Comparison of ENCODE assay signal across 8 cellular contexts in the genomic region with DNA sequence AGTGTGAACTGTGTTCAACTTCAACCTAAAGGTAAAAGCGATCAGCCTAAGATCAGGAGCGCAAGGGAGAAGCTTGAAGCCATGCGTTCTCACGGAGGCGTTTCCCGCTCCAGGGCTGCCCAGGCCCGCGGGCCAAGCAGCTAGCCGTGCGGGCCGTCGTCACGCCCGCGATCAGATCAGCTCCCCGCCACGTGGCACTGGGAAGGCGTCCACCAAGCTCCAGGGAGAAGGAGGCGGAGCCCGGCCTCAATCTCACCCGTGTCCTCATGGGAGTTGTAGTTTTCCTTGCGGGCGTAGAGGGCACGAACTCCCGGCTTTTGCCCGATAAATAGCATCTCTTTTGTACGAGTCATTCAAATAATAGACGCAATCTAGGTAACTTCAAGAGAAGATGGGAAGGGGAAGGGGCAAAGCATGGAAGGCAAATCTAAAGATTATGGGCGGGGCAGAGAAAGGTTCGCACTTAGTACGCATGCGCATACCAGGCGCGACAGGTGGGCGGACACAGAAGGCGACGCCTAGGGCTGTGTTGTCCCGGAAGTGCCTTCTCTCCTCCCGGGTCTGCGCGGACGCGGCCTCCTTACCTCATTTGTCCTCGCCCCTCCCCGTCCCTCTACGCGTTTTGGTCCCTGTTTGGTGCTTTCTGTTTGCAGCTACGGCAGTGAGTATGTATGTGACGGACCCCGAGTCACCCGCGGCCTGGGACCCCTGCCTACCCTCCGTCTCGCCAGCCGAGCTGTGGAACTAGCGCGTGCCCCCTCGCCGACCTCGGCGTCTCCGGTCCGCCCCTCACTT. TPM values are rescaled to one million over a fixed set of nuclear protein-coding genes. Genes with fewer than 3 reads are reported as not detected.
A peak's percentile ranks its signal among the peaks of the same experiment; 100 is the strongest.
DNase-seq lines count a peak whose midpoint lies in the region; ATAC-seq and TF ChIP-seq lines count a peak whose summit lies in the region.

No MANE protein-coding gene starts in this region.

- BruUV-seq in PC-9 (replicated peaks; lab: Mats Ljungman, UMichigan), result TSS peak; percentile 19

- H3K4me3 ChIP-seq in PC-9 (peak overlapping the region; percentile 91), esophagus (ENCODE audit: low read depth in 1 of 2, low read length in 2 of 2) (peak overlapping the region; percentile 65 to 100), mucosa of rectum (ENCODE audit: low read length in 2 of 2) (peak overlapping the region; percentile 95 to 98)

- no peaks in the 10 kb centered on the region for H3K9me3 Mint-ChIP-seq in activated T-cell treated with anti-CD3 and anti-CD28 coated beads, Interleukin-2, amount 50 U/mL, for 4 hours

- peak overlapping the region; percentile 90 for H2AFZ ChIP-seq in PC-9

- in situ Hi-C loops in KBM-7 (cut with MboI; ENCODE audit: low pct_unique_long_range_greater_than_20kb, low sequenced_read_pairs), result no loop called here

- CTCF ChIA-PET in PC-9 (lab: Charles Lee), result no interaction called here

- WGBS in esophagus, 2 donors, result 2 to 3% methylated on average over 59 to 63 of the region's 63 CpGs

- H3K9me2 ChIP-seq in PC-9 (ENCODE audit: insufficient read depth), result no peaks in the 10 kb centered on the region

- H3K27me3 Mint-ChIP-seq in activated T-cell treated with anti-CD3 and anti-CD28 coated beads, Interleukin-2, amount 50 U/mL, for 4 hours (ENCODE audit: low read depth), result peaks cover 4% of the 10 kb centered on the region

- H3K4me2 ChIP-seq in PC-9, result peak overlapping the region; percentile 82

- TF ChIP-seq CTCF in PC-9 (conservative IDR thresholded peaks at IDR 0.05), result no peak

- DNase-seq in DMS153 treated with DMSO at 0.1 percent for 48 hours (lab: John Stamatoyannopoulos, UW; ENCODE audit: unreplicated experiment) (peak; percentile 99), KBM-7 (peak; percentile 97), PC-9 (peak; percentile 74 to 81)
- peak; percentile 90 for DNase-seq in activated T-cell treated with anti-CD3 and anti-CD28 coated beads, Interleukin-2, amount 50 U/mL, for 4 hours
- DNase-seq in stimulated activated CD8-positive, alpha-beta memory T cell treated with anti-CD3 and anti-CD28 coated beads, Interleukin-4, amount 100 ng/mL, for 4 hours (ENCODE audit: low read depth in 2 of 2, low spot score in 1 of 2), result peak; percentile 80 to 89

- H3K9me3 ChIP-seq in PC-9 (ENCODE audit: insufficient read depth, low read depth) (peaks cover 6% of the 10 kb centered on the region; the same call in 1 of the 2 replicates), esophagus (ENCODE audit: control insufficient read depth in 2 of 2, insufficient read depth in 1 of 2, low read depth in 1 of 2, low read length in 1 of 2) (no peaks in the 10 kb centered on the region), mucosa of rectum (ENCODE audit: control insufficient read depth in 2 of 2, low read length in 2 of 2) (no peaks in the 10 kb centered on the region)

- peaks cover 9% of the 10 kb centered on the region for H3K36me3 Mint-ChIP-seq in activated T-cell treated with anti-CD3 and anti-CD28 coated beads, Interleukin-2, amount 50 U/mL, for 4 hours (ENCODE audit: insufficient read depth)

- intact Hi-C loops in PC-9 (cut with micrococcal nuclease; ENCODE audit: unreplicated experiment), result loop anchor here (5.0 kb wide), 1 partner anchor 43 kb away; a partner anchor contains a TSS

- H3K4me1 ChIP-seq in PC-9 (replicated peaks; ENCODE audit: insufficient read depth) (peaks cover 7% of the 10 kb centered on the region), esophagus (ENCODE audit: control insufficient read depth in 2 of 2, insufficient read depth in 2 of 2, low read length in 1 of 2) (no peaks in the 10 kb centered on the region), mucosa of rectum (ENCODE audit: control insufficient read depth in 2 of 2, insufficient read depth in 2 of 2, low read length in 2 of 2) (peaks cover 3 to 7% of the 10 kb centered on the region in 2 donors)

- H3K9ac ChIP-seq in mucosa of rectum (ENCODE audit: low read depth in 1 of 2, low read length in 2 of 2), result peak overlapping the region; percentile 93 to 99

- no peaks in the 10 kb centered on the region for H3F3A ChIP-seq in PC-9 (ENCODE audit: insufficient read depth, low read depth)

- H3K27me3 ChIP-seq in PC-9 (ENCODE audit: insufficient read depth, low read depth) (no peaks in the 10 kb centered on the region), esophagus (ENCODE audit: control insufficient read depth in 1 of 2, insufficient read depth in 2 of 2, low read length in 2 of 2) (no peaks in the 10 kb centered on the region), mucosa of rectum (ENCODE audit: control insufficient read depth in 2 of 2, insufficient read depth in 2 of 2, low read length in 2 of 2) (no peaks in the 10 kb centered on the region)

- peaks cover 39% of the 10 kb centered on the region for H3K79me2 ChIP-seq in PC-9 (ENCODE audit: low read depth)

- H3K36me3 ChIP-seq in PC-9 (ENCODE audit: low read depth), result no peaks in the 10 kb centered on the region
- H3K36me3 ChIP-seq in esophagus (ENCODE audit: control insufficient read depth in 2 of 2, insufficient read depth in 2 of 2, low read length in 1 of 2), result no peaks in the 10 kb centered on the region
- no peaks in the 10 kb centered on the region for H3K36me3 ChIP-seq in mucosa of rectum (ENCODE audit: control insufficient read depth in 2 of 2, insufficient read depth in 2 of 2, low read length in 2 of 2)

- peak overlapping the region; percentile 94 for H3K4me3 Mint-ChIP-seq in activated T-cell treated with anti-CD3 and anti-CD28 coated beads, Interleukin-2, amount 50 U/mL, for 4 hours

- H4K20me1 ChIP-seq in PC-9 (ENCODE audit: insufficient read depth), result no peaks in the 10 kb centered on the region

- peak; percentile 80 for ATAC-seq in GM21717 (IDR thresholded peaks at IDR 0.05; ENCODE audit: unreplicated experiment)
- peak; percentile 98 for ATAC-seq in activated T-cell treated with anti-CD3 and anti-CD28 coated beads, Interleukin-2, amount 50 U/mL, for 4 hours

- H3K27ac ChIP-seq in PC-9, result peak overlapping the region; percentile 25
- peak overlapping the region; percentile 72 to 81 for H3K27ac ChIP-seq in esophagus (ENCODE audit: low read depth in 2 of 2, low read length in 1 of 2)
- peak overlapping the region; percentile 88 to 89 for H3K27ac ChIP-seq in mucosa of rectum (ENCODE audit: low read depth in 2 of 2, low read length in 2 of 2)

- POLR2A ChIA-PET in PC-9 (lab: Charles Lee; ENCODE audit: unreplicated experiment), result no interaction called here

- H3K4me1 Mint-ChIP-seq in activated T-cell treated with anti-CD3 and anti-CD28 coated beads, Interleukin-2, amount 50 U/mL, for 4 hours (ENCODE audit: low read depth), result peaks cover 45% of the 10 kb centered on the region

RNA-seq across cellular contexts. Expression of a gene that starts 40.8 kb away (rescaled TPM):
- 14.1 and 15.9 TPM in 2 replicates for total RNA-seq in PC-9 (2021)
- total RNA-seq in activated T-cell treated with anti-CD3 and anti-CD28 coated beads, Interleukin-2, amount 50 U/mL, for 4 hours, result 10 to 100 TPM; 23.6 to 25.6 (median 24.8) TPM
- polyA plus RNA-seq in esophagus, result 1 to 10 TPM; 5.4 to 5.7 TPM

RNA-seq across cellular contexts. Expression of a gene that starts 45.5 kb away (rescaled TPM):
- not detected in 2 replicates for total RNA-seq in PC-9 (2021)
- 1 to 10 TPM; 1.2 to 8.6 (median 1.7) TPM for total RNA-seq in activated T-cell treated with anti-CD3 and anti-CD28 coated beads, Interleukin-2, amount 50 U/mL, for 4 hours
- polyA plus RNA-seq in esophagus, result under 1 TPM; 0.02 to 0.10 TPM

Comparison
In these comparisons a context has a peak if more than half of its experiments do, and no peak if none do; other contexts are left out.
1. Peak in every context shown above with its lines: DNase-seq, ATAC-seq, H3K4me3 ChIP-seq and H3K27ac ChIP-seq.
2. H3K27ac ChIP-seq: peak in every context shown above with its lines; median percentile 88 in mucosa of rectum; 76 in esophagus; 25 in PC-9.